Comparison of ENCODE assay signal across 1 cellular context in genomic region chr16:88784856-88785105, GRCh38.
TF ChIP-seq lines count a peak whose summit lies in the region.

No MANE protein-coding gene starts in this region.

TF ChIP-seq in H1, 55 proteins besides CTCF, POLR2A, EP300 and RAD21:
- TF ChIP-seq SIRT6 (IDR thresholded peaks at IDR 0.05; ENCODE audit: low read length) (no peak), TAF7 (optimal IDR thresholded peaks at IDR 0.05; ENCODE audit: borderline replicate concordance, low read depth, low read length) (no peak), HDAC2 (IDR thresholded peaks at IDR 0.05; ENCODE audit: borderline replicate concordance in 1 of 2, low read depth in 2 of 2, low read length in 2 of 2) (no peak), BACH1 (IDR thresholded peaks at IDR 0.05; ENCODE audit: low read length) (no peak), POU5F1 (IDR thresholded peaks at IDR 0.05; ENCODE audit: low read depth, low read length) (no peak), SIN3A (conservative IDR thresholded peaks at IDR 0.05 in 1 of 2, IDR thresholded peaks at IDR 0.05 in 1 of 2; ENCODE audit: low read depth in 1 of 2, low read length in 2 of 2) (0 out of 4 replicates have a peak, but pooled peaks of 1 of the 2 experiments have one; percentile 8), EGR1 (IDR thresholded peaks at IDR 0.05; ENCODE audit: borderline replicate concordance, low read depth, low read length) (no peak), CREB1 (IDR thresholded peaks at IDR 0.05) (no peak), SP4 (IDR thresholded peaks at IDR 0.05; ENCODE audit: low read length) (no peak), HDAC6 (IDR thresholded peaks at IDR 0.05; ENCODE audit: low read depth, low read length) (no peak), FOSL1 (IDR thresholded peaks at IDR 0.05; ENCODE audit: insufficient read depth, low read depth, low read length) (no peak), CEBPB (IDR thresholded peaks at IDR 0.05; ENCODE audit: low read depth, low read length) (no peak), MAX (IDR thresholded peaks at IDR 0.05) (peak; percentile 57; the same call in 1 of the 2 replicates), EZH2 (IDR thresholded peaks at IDR 0.05; ENCODE audit: low read depth, low read length, severe bottlenecking) (no peak), POLR2AphosphoS5 (IDR thresholded peaks at IDR 0.05; ENCODE audit: low read depth, low read length) (no peak), YY1 (IDR thresholded peaks at IDR 0.05; ENCODE audit: low read depth, low read length) (no peak), ZNF274 (IDR thresholded peaks at IDR 0.05; ENCODE audit: borderline replicate concordance, extremely low read depth, low read length) (no peak), RFX5 (IDR thresholded peaks at IDR 0.05; ENCODE audit: borderline replicate concordance, low read depth, low read length) (no peak), TEAD4 (IDR thresholded peaks at IDR 0.05; ENCODE audit: low read depth, low read length) (no peak), TAF1 (IDR thresholded peaks at IDR 0.05; ENCODE audit: low read depth, low read length) (0 out of 2 replicates have a peak, but pooled peaks have one; percentile 41), ATF3 (IDR thresholded peaks at IDR 0.05; ENCODE audit: insufficient read depth, low read depth, low read length) (no peak), RBBP5 (IDR thresholded peaks at IDR 0.05; ENCODE audit: borderline replicate concordance, low read depth, low read length) (no peak)
